Comparison of ENCODE assay signal across 8 cellular contexts in genomic region chr1:183622884-183623785, GRCh38. TPM values are rescaled to one million over a fixed set of nuclear protein-coding genes. Genes with fewer than 3 reads are reported as not detected.
DNase-seq lines count a peak whose midpoint lies in the region; ATAC-seq and TF ChIP-seq lines count a peak whose summit lies in the region.

No MANE protein-coding gene starts in this region.

- TF ChIP-seq POLR2A in suprapubic skin (IDR thresholded peaks at IDR 0.05), result no peak

- H3K27ac ChIP-seq in suprapubic skin, result no peak overlapping the region

- H3K27me3 Mint-ChIP-seq in mesothelial cell of epicardium (ENCODE audit: low read depth), result no peaks in the 10 kb centered on the region

- 53% methylated on average over 10 of the region's 10 CpGs for WGBS in suprapubic skin

- TF ChIP-seq CTCF in AG09309 (IDR thresholded peaks at IDR 0.05; ENCODE audit: control insufficient read depth, insufficient read depth, low read depth, low read length, missing control alignments) (peak; percentile 63), mesothelial cell of epicardium (IDR thresholded peaks at IDR 0.05; ENCODE audit: unreplicated experiment) (peak; percentile 28), suprapubic skin (IDR thresholded peaks at IDR 0.05) (peak; percentile 25 to 56)

- H3K4me3 ChIP-seq in AG09309 (ENCODE audit: control insufficient read depth, low read depth, low read length), result no peak overlapping the region
- H3K4me3 ChIP-seq in suprapubic skin, result no peak overlapping the region

- peaks cover 25% of the 10 kb centered on the region for H3K36me3 ChIP-seq in suprapubic skin

- H3K4me3 Mint-ChIP-seq in mesothelial cell of epicardium, result no peak overlapping the region

- H3K4me1 Mint-ChIP-seq in mesothelial cell of epicardium, result peaks cover 11% of the 10 kb centered on the region

- H3K27ac Mint-ChIP-seq in mesothelial cell of epicardium, result no peak overlapping the region

- peaks cover 23% of the 10 kb centered on the region for H3K4me1 ChIP-seq in suprapubic skin

- no peaks in the 10 kb centered on the region for H3K27me3 ChIP-seq in suprapubic skin

- no peak for TF ChIP-seq EP300 in suprapubic skin (IDR thresholded peaks at IDR 0.05)

- H3K9me3 Mint-ChIP-seq in mesothelial cell of epicardium, result no peaks in the 10 kb centered on the region

- DNase-seq in AG09309 (ENCODE audit: low read depth) (no peak), NCI-H2171 (lab: John Stamatoyannopoulos, UW) (peak; percentile 52), ecto neural progenitor cell (ENCODE audit: low spot score) (peak; percentile 55), mesothelial cell of epicardium (ENCODE audit: low spot score in 2 of 2, unreplicated experiment in 2 of 2) (no peak), suprapubic skin (ENCODE audit: low spot score in 2 of 2) (no peak)
- DNase-seq in activated CD4-positive, alpha-beta T cell treated with anti-CD3 and anti-CD28 coated beads for 4 hours, result peak; percentile 37 to 51

- no peaks in the 10 kb centered on the region for H3K9me3 ChIP-seq in suprapubic skin

- peaks cover 8% of the 10 kb centered on the region for H3K36me3 Mint-ChIP-seq in mesothelial cell of epicardium

- ATAC-seq in GM18502 (IDR thresholded peaks at IDR 0.05; ENCODE audit: poor library complexity, unreplicated experiment), result peak; percentile 80
- ATAC-seq in HG03039 (IDR thresholded peaks at IDR 0.05; ENCODE audit: unreplicated experiment), result peak; percentile 68

RNA-seq across cellular contexts. Expression of gene ARPC5, which starts 12.4 kb away (rescaled TPM):
- total RNA-seq in mesothelial cell of epicardium (72.9 to 75.7 TPM (median 73.9 TPM) in 3 replicates), suprapubic skin (10 to 100 TPM; 45.1 to 66.9 (median 52.5) TPM)

RNA-seq across cellular contexts. Expression of gene APOBEC4, which starts 30.0 kb away (rescaled TPM):
- total RNA-seq in mesothelial cell of epicardium (not detected in 3 replicates), suprapubic skin (not detected)

RNA-seq across cellular contexts. Expression of gene NCF2, which starts 32.9 kb away (rescaled TPM):
- 0.16 to 0.47 TPM in 2 of 3 replicates, not detected in the other for total RNA-seq in mesothelial cell of epicardium
- total RNA-seq in suprapubic skin, result 10 to 100 TPM; 16.9 to 48.3 (median 33.9) TPM

Comparison
In these comparisons a context has a peak if more than half of its experiments do, and no peak if none do; other contexts are left out.
1. DNase-seq: peak in NCI-H2171 (single experiment), activated CD4-positive, alpha-beta T cell treated with anti-CD3 and anti-CD28 coated beads for 4 hours (2 of 2) and ecto neural progenitor cell (single experiment); none in AG09309 (single experiment), mesothelial cell of epicardium (0 of 2) and suprapubic skin (0 of 2).
2. RNA of gene NCF2, which starts 32.9 kb away (total RNA-seq): 16.9 to 48.3 TPM in suprapubic skin; 0.16 to 0.47 TPM in mesothelial cell of epicardium; every median in the first group is over 10 times any median in the second.
3. Peak in every context shown above with its lines, with median percentiles within 50 percentile points of each other: CTCF ChIP-seq.